8 cellular contexts compared by ENCODE assay signal in genomic region chr6:70667256-70667710, GRCh38. TPM values are rescaled to one million over a fixed set of nuclear protein-coding genes. Genes with fewer than 3 reads are reported as not detected.
DNase-seq lines count a peak whose midpoint lies in the region; ATAC-seq and TF ChIP-seq lines count a peak whose summit lies in the region.

No MANE protein-coding gene starts in this region.

- no peaks in the 10 kb centered on the region for H3K27me3 ChIP-seq in SJCRH30

- peaks cover 5% of the 10 kb centered on the region; the same call in 1 of the 2 replicates for H3K4me1 ChIP-seq in SJCRH30

- H3K27ac ChIP-seq in SJCRH30, result peak overlapping the region; percentile 86
- peak overlapping the region; percentile 64 to 97 (median 88) for H3K27ac ChIP-seq in skin epidermis

- H3K9me3 ChIP-seq in SJCRH30 (replicated peaks), result no peaks in the 10 kb centered on the region

- no peak for TF ChIP-seq CTCF in fibroblast of villous mesenchyme (IDR thresholded peaks at IDR 0.05; ENCODE audit: insufficient read depth, low read depth, low read length)

- DNase-seq in SIG-M5 treated with dmso at 0.1 percent for 504 hours (lab: John Stamatoyannopoulos, UW; ENCODE audit: unreplicated experiment), result peak; percentile 38
- DNase-seq in SIG-M5 (lab: John Stamatoyannopoulos, UW), result no peak
- no peak for DNase-seq in SJCRH30
- no peak for DNase-seq in fibroblast of villous mesenchyme (ENCODE audit: low read depth)
- DNase-seq in NCI-H345 treated with DMSO at 0.1 percent for 48 hours (lab: John Stamatoyannopoulos, UW; ENCODE audit: unreplicated experiment), result no peak

- H3K4me3 ChIP-seq in SJCRH30 (peak overlapping the region; percentile 93), fibroblast of villous mesenchyme (ENCODE audit: low read depth, low read length) (peak overlapping the region; percentile 83), skin epidermis (peak overlapping the region; percentile 62 to 98 (median 88))

- H3K36me3 ChIP-seq in SJCRH30, result no peaks in the 10 kb centered on the region

- ATAC-seq in HG03045 (IDR thresholded peaks at IDR 0.05; ENCODE audit: unreplicated experiment), result no peak
- ATAC-seq in GM18517 (IDR thresholded peaks at IDR 0.05; ENCODE audit: unreplicated experiment), result no peak

RNA-seq across cellular contexts. Expression of gene SMAP1, which starts 0.4 kb away (rescaled TPM):
- total RNA-seq in SJCRH30 (2014; rRNA removed; shearing (Covaris generic)), result 35.5 and 35.7 TPM in 2 replicates
- total RNA-seq in fibroblast of villous mesenchyme, result 20.0 and 20.3 TPM in 2 replicates
